In the genomic region with DNA sequence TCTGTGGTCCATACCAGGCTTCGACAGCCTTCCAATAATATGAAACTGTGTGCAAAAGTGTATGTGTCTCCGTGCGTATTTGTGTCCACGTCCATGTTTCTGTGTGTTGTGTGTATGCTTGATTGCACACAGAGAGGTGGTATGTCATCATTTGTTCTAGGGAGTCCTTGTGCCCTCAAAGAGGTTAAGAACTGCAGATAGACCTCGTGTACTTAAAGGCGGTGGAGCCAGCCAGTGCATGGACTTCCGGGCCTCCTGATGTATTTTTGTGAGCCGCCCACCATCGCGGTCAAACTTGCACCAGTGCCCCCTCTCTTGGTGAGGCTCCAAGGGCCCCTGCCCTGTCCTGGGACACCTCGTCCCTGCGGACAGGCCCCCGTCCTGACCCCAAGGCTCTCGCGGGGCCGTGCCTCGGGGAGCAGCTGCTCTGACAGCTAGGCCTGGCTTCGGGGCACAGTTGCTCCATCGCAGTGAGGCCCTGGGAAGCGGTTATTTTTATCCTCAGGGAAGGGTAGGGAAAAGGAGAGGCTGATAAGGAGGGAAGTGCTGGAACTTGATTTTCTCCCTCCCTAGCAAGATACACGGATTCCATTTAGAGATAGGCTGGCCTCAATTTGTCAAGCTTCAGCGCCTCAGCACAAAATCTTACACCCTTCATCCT, we compare ENCODE assay signal across 8 cellular contexts. TPM values are rescaled to one million over a fixed set of nuclear protein-coding genes. Genes with fewer than 3 reads are reported as not detected.
DNase-seq lines count a peak whose midpoint lies in the region; ATAC-seq and TF ChIP-seq lines count a peak whose summit lies in the region.

No MANE protein-coding gene starts in this region.

- no peak for TF ChIP-seq CTCF in esophagus muscularis mucosa (IDR thresholded peaks at IDR 0.05)
- TF ChIP-seq CTCF in nephron (IDR thresholded peaks at IDR 0.05; ENCODE audit: unreplicated experiment in 3 of 3) = no peak

- peak overlapping the region; percentile 76 to 83 (median 79) for H3K4me3 Mint-ChIP-seq in CD4-positive, CD25-positive, alpha-beta regulatory T cell
- H3K4me3 Mint-ChIP-seq in nephron = peak overlapping the region; percentile 80 to 95 (median 87)

- no peaks in the 10 kb centered on the region for H3K9me3 ChIP-seq in CD4-positive, CD25-positive, alpha-beta regulatory T cell (ENCODE audit: control insufficient read depth in 2 of 2, low read length in 2 of 2)
- H3K9me3 ChIP-seq in NT2/D1 (ENCODE audit: insufficient read depth, low read length) = peaks cover 6% of the 10 kb centered on the region
- no peaks in the 10 kb centered on the region for H3K9me3 ChIP-seq in esophagus muscularis mucosa

- peaks cover 14 to 52% (median 33%) of the 10 kb centered on the region in 4 donors for H3K4me1 Mint-ChIP-seq in CD4-positive, CD25-positive, alpha-beta regulatory T cell
- H3K4me1 Mint-ChIP-seq in nephron = peaks cover 50% of the 10 kb centered on the region

- H3K27ac ChIP-seq in CD4-positive, CD25-positive, alpha-beta regulatory T cell (ENCODE audit: insufficient read depth, low read length, poor library complexity, severe bottlenecking) = no peak overlapping the region
- peak overlapping the region; percentile 9 to 93 (median 93) for H3K27ac ChIP-seq in esophagus muscularis mucosa (replicated peaks in 1 of 4)

- H3K4me1 ChIP-seq in CD4-positive, CD25-positive, alpha-beta regulatory T cell (ENCODE audit: control insufficient read depth, insufficient read depth, low read length, poor library complexity, severe bottlenecking) = peaks cover 8% of the 10 kb centered on the region
- peaks cover 8% of the 10 kb centered on the region for H3K4me1 ChIP-seq in NT2/D1 (ENCODE audit: insufficient read depth, insufficient read length)
- H3K4me1 ChIP-seq in esophagus muscularis mucosa = peaks cover 36 to 49% (median 42%) of the 10 kb centered on the region in 4 donors

- H3K27ac Mint-ChIP-seq in CD4-positive, CD25-positive, alpha-beta regulatory T cell = peak overlapping the region in 1 of 3 donors; percentile 10
- peak overlapping the region; percentile 46 to 92 (median 82) for H3K27ac Mint-ChIP-seq in nephron

- no peak for TF ChIP-seq POLR2A in esophagus muscularis mucosa (IDR thresholded peaks at IDR 0.05; ENCODE audit: low read depth)

- no peak overlapping the region for H3K4me3 ChIP-seq in CD4-positive, CD25-positive, alpha-beta regulatory T cell (ENCODE audit: low read depth, low read length)
- H3K4me3 ChIP-seq in NT2/D1 (ENCODE audit: insufficient read length, low read depth) (no peak overlapping the region), esophagus muscularis mucosa (peak overlapping the region in 2 of 4 donors; percentile 78 to 94)

- intact Hi-C loops in esophagus muscularis mucosa (cut with DNase I) = loop anchor here (5.0 kb wide), 1 partner anchor 40 kb away; no protein-coding TSS in a partner anchor

- WGBS in esophagus muscularis mucosa = 72% methylated on average over 18 of the region's 22 CpGs

- ATAC-seq in CD4-positive, CD25-positive, alpha-beta regulatory T cell (ENCODE audit: low read depth in 2 of 2) = no peak

- TF ChIP-seq EP300 in esophagus muscularis mucosa (IDR thresholded peaks at IDR 0.05) = no peak

- peaks cover 14% of the 10 kb centered on the region for H3K27me3 Mint-ChIP-seq in CD4-positive, CD25-positive, alpha-beta regulatory T cell
- no peaks in the 10 kb centered on the region for H3K27me3 Mint-ChIP-seq in nephron (ENCODE audit: low read depth)

- H3K36me3 Mint-ChIP-seq in CD4-positive, CD25-positive, alpha-beta regulatory T cell = peaks cover 4% of the 10 kb centered on the region
- H3K36me3 Mint-ChIP-seq in nephron (ENCODE audit: low read depth) = peaks cover 3% of the 10 kb centered on the region

- H3K9me3 Mint-ChIP-seq in CD4-positive, CD25-positive, alpha-beta regulatory T cell = peaks cover 0 to 2% (median 0%) of the 10 kb centered on the region in 7 donors
- H3K9me3 Mint-ChIP-seq in nephron = no peaks in the 10 kb centered on the region

- peak overlapping the region; percentile 6 for H3K9ac ChIP-seq in NT2/D1 (ENCODE audit: insufficient read length, low read depth)

- H3K36me3 ChIP-seq in CD4-positive, CD25-positive, alpha-beta regulatory T cell (ENCODE audit: control insufficient read depth, insufficient read depth, low read length) = no peaks in the 10 kb centered on the region
- H3K36me3 ChIP-seq in NT2/D1 (ENCODE audit: insufficient read depth, insufficient read length, low read length) (peaks cover 5% of the 10 kb centered on the region), esophagus muscularis mucosa (no peaks in the 10 kb centered on the region)

- DNase-seq in CD4-positive, CD25-positive, alpha-beta regulatory T cell = no peak
- DNase-seq in NT2/D1 (ENCODE audit: low read depth, low spot score) (no peak), esophagus muscularis mucosa (ENCODE audit: extremely low spot score) (no peak), DMS79 treated with DMSO at 0.1 percent for 48 hours (lab: John Stamatoyannopoulos, UW) (no peak), HT-29 (ENCODE audit: low spot score) (no peak), occipital lobe (lab: John Stamatoyannopoulos, UW) (no peak), GOT3 (lab: John Stamatoyannopoulos, UW) (no peak)

- peaks cover 3% of the 10 kb centered on the region for H3K27me3 ChIP-seq in CD4-positive, CD25-positive, alpha-beta regulatory T cell (ENCODE audit: control insufficient read depth, insufficient read depth, low read length)
- H3K27me3 ChIP-seq in NT2/D1 (ENCODE audit: insufficient read depth, insufficient read length) = no peaks in the 10 kb centered on the region
- no peaks in the 10 kb centered on the region for H3K27me3 ChIP-seq in esophagus muscularis mucosa

RNA-seq across cellular contexts. Expression of a gene that starts 1.2 kb away (rescaled TPM):
- total RNA-seq in CD4-positive, CD25-positive, alpha-beta regulatory T cell = 35.2 TPM
- polyA plus RNA-seq in CD4-positive, CD25-positive, alpha-beta regulatory T cell = 1 to 10 TPM; 5.6 to 7.9 (median 7.0) TPM
- total RNA-seq in esophagus muscularis mucosa (100 to 1,000 TPM in 2 of 4 donors, 10 to 100 TPM in 2; 78.2 to 120 (median 96.5) TPM), occipital lobe (136 TPM)
- 42.2 and 56.3 TPM in 2 replicates for total RNA-seq in HT-29 (2014; rRNA removed; shearing (Covaris generic))
